ENCODE assay signal across 1 cellular context in the genomic region with DNA sequence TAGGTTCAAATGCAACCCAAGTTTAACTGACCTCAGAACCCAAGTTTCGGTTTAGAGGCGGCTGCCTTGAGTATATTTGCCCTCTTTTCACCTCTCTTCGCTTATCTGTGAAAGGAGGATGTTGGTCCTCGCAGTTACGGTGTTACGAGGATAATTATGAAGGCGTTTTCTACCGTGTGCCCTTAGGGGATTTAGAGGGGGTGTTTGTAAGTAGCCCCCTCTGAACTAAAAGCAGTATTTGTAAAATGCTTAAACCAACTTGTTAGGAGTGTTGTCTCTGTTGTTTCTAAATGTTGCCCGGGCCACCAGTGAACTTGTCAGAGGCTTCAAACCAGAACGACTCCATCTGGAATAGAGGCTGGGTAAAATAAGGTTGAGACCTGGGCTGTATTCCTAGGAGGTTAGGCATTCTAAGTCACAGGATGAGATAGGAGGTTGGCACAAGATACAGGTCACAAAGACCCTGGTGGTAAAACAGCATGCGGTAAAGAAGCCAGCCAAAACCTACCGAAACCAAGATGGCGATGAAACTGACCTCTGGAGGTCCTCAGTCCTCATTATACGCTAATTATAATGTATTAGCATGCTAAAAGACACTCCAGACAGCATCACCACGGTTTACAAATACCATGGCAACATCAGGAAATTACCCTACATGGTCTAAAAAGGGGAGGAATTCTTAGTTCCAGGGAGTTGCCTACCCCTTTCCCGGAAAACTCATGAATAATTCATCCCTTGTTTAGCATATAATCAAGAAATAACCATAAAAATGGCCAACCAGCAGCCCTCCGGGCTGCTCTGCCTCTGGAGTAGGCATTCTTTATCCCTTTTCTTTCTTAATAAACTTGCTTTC.
TF ChIP-seq lines count a peak whose summit lies in the region.

No MANE protein-coding gene starts in this region.

TF ChIP-seq in GM12878, 131 proteins besides CTCF, POLR2A, EP300 and RAD21:
- TF ChIP-seq FOXM1 (IDR thresholded peaks at IDR 0.05; ENCODE audit: low read depth, low read length) (no peak), DPF2 (IDR thresholded peaks at IDR 0.05) (0 out of 2 replicates have a peak, but pooled peaks have one; percentile 12), CHD2 (IDR thresholded peaks at IDR 0.05; ENCODE audit: borderline replicate concordance, low read depth, low read length) (no peak), RUNX3 (IDR thresholded peaks at IDR 0.05; ENCODE audit: low read length) (peak; percentile 8; the same call in 1 of the 2 replicates), BCLAF1 (IDR thresholded peaks at IDR 0.05) (no peak)
- TF ChIP-seq, protein P1, sequence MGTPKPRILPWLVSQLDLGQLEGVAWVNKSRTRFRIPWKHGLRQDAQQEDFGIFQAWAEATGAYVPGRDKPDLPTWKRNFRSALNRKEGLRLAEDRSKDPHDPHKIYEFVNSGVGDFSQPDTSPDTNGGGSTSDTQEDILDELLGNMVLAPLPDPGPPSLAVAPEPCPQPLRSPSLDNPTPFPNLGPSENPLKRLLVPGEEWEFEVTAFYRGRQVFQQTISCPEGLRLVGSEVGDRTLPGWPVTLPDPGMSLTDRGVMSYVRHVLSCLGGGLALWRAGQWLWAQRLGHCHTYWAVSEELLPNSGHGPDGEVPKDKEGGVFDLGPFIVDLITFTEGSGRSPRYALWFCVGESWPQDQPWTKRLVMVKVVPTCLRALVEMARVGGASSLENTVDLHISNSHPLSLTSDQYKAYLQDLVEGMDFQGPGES (IDR thresholded peaks at IDR 0.05), result no peak
TF ChIP-seq in GM12878: peak in this region for 2.
